1 cellular context compared by ENCODE assay signal in genomic region chr11:111926505-111927391, GRCh38.
A peak's percentile ranks its signal among the peaks of the same experiment; 100 is the strongest.
TF ChIP-seq lines count a peak whose summit lies in the region.

No MANE protein-coding gene starts in this region.

TF ChIP-seq in K562, 482 proteins besides CTCF, POLR2A, EP300 and RAD21 (continued from another document):
- no peak for TF ChIP-seq RNF219 (CRISPR knock-in tag; IDR thresholded peaks at IDR 0.05)
- TF ChIP-seq U2AF2 (optimal IDR thresholded peaks at IDR 0.05; ENCODE audit: low read depth, low read length) = no peak
- TF ChIP-seq, protein P1, sequence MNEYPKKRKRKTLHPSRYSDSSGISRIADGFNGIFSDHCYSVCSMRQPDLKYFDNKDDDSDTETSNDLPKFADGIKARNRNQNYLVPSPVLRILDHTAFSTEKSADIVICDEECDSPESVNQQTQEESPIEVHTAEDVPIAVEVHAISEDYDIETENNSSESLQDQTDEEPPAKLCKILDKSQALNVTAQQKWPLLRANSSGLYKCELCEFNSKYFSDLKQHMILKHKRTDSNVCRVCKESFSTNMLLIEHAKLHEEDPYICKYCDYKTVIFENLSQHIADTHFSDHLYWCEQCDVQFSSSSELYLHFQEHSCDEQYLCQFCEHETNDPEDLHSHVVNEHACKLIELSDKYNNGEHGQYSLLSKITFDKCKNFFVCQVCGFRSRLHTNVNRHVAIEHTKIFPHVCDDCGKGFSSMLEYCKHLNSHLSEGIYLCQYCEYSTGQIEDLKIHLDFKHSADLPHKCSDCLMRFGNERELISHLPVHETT (CRISPR knock-in tag; conservative IDR thresholded peaks at IDR 0.05 in 1 of 2, IDR thresholded peaks at IDR 0.05 in 1 of 2) = peak in 1 of 2 experiments; percentile 72; a peak in 2 of 4 replicates
- TF ChIP-seq ZNF561 (CRISPR knock-in tag; conservative IDR thresholded peaks at IDR 0.05) = no peak
- TF ChIP-seq ZNF707 (CRISPR knock-in tag; conservative IDR thresholded peaks at IDR 0.05) = no peak
